1 cellular context compared by ENCODE assay signal in genomic region chr5:115599502-115599901, GRCh38.
A peak's percentile ranks its signal among the peaks of the same experiment; 100 is the strongest.
TF ChIP-seq lines count a peak whose summit lies in the region.

No MANE protein-coding gene starts in this region.

TF ChIP-seq in GM12878, 131 proteins besides CTCF, POLR2A, EP300 and RAD21:
- TF ChIP-seq KDM1A (IDR thresholded peaks at IDR 0.05; ENCODE audit: borderline replicate concordance): no peak
- TF ChIP-seq STAT1 (conservative IDR thresholded peaks at IDR 0.05): no peak
- TF ChIP-seq TCF3 (IDR thresholded peaks at IDR 0.05; ENCODE audit: borderline replicate concordance, insufficient read depth, low read depth, low read length): peak; percentile 61; the same call in 1 of the 2 replicates
- TF ChIP-seq NRF1 (conservative IDR thresholded peaks at IDR 0.05; ENCODE audit: low read depth, low read length): no peak
- TF ChIP-seq RCOR1 (conservative IDR thresholded peaks at IDR 0.05; ENCODE audit: low read depth, low read length): no peak
- TF ChIP-seq RBBP5 (conservative IDR thresholded peaks at IDR 0.05): no peak
- no peak for TF ChIP-seq BRCA1 (IDR thresholded peaks at IDR 0.05; ENCODE audit: low read depth, low read length)
- TF ChIP-seq ATF2 (IDR thresholded peaks at IDR 0.05; ENCODE audit: low read length): no peak
- TF ChIP-seq ZNF274 (IDR thresholded peaks at IDR 0.05; ENCODE audit: insufficient read depth, insufficient read length): no peak
- no peak for TF ChIP-seq YBX1 (IDR thresholded peaks at IDR 0.05)
- no peak for TF ChIP-seq CBX3 (IDR thresholded peaks at IDR 0.05; ENCODE audit: borderline replicate concordance, low read depth)
- 0 out of 2 replicates have a peak, but pooled peaks have one; percentile 35 for TF ChIP-seq HDGF (IDR thresholded peaks at IDR 0.05)
- TF ChIP-seq POLR2AphosphoS2 (IDR thresholded peaks at IDR 0.05; ENCODE audit: low read depth, low read length): no peak
- TF ChIP-seq EED (IDR thresholded peaks at IDR 0.05; ENCODE audit: low read depth): peak; percentile 28; the same call in 1 of the 2 replicates
- no peak for TF ChIP-seq E4F1 (IDR thresholded peaks at IDR 0.05; ENCODE audit: borderline replicate concordance, partially characterized antibody)
- no peak for TF ChIP-seq SIX5 (IDR thresholded peaks at IDR 0.05; ENCODE audit: low read depth, low read length, severe bottlenecking)
- no peak for TF ChIP-seq KAT2A (conservative IDR thresholded peaks at IDR 0.05; ENCODE audit: control insufficient read depth, low read depth, low read length)
- TF ChIP-seq IRF3 (IDR thresholded peaks at IDR 0.05): no peak
- no peak for TF ChIP-seq ESRRA (IDR thresholded peaks at IDR 0.05; ENCODE audit: low read length)
- no peak for TF ChIP-seq ZBTB40 (IDR thresholded peaks at IDR 0.05; ENCODE audit: borderline replicate concordance)
- no peak for TF ChIP-seq SMARCA5 (IDR thresholded peaks at IDR 0.05)
- 0 out of 2 replicates have a peak, but pooled peaks have one; percentile 31 for TF ChIP-seq MLLT1 (IDR thresholded peaks at IDR 0.05)
- no peak for TF ChIP-seq NFXL1 (IDR thresholded peaks at IDR 0.05; ENCODE audit: borderline replicate concordance)
- no peak for TF ChIP-seq JUNB (IDR thresholded peaks at IDR 0.05)
- TF ChIP-seq SIN3A (IDR thresholded peaks at IDR 0.05; ENCODE audit: low read depth, low read length): no peak
- TF ChIP-seq CEBPB (IDR thresholded peaks at IDR 0.05; ENCODE audit: borderline replicate concordance in 1 of 2, low read depth in 2 of 2, low read length in 2 of 2): no peak
- no peak for TF ChIP-seq EGR1 (IDR thresholded peaks at IDR 0.05; ENCODE audit: borderline replicate concordance in 1 of 2, low read depth in 2 of 2, low read length in 2 of 2)
- no peak for TF ChIP-seq MXI1 (IDR thresholded peaks at IDR 0.05; ENCODE audit: low read depth, low read length)
- no peak for TF ChIP-seq NR2C2 (IDR thresholded peaks at IDR 0.05; ENCODE audit: borderline replicate concordance, control insufficient read depth, insufficient read length, low read depth)
- 0 out of 2 replicates have a peak, but pooled peaks have one; percentile 16 for TF ChIP-seq NBN (IDR thresholded peaks at IDR 0.05)
- no peak for TF ChIP-seq NFYA (IDR thresholded peaks at IDR 0.05; ENCODE audit: borderline replicate concordance, low read depth, low read length)
- TF ChIP-seq MTA2 (IDR thresholded peaks at IDR 0.05; ENCODE audit: low read depth): no peak
- TF ChIP-seq ATF7 (IDR thresholded peaks at IDR 0.05; ENCODE audit: low read depth): no peak
- TF ChIP-seq BHLHE40 (IDR thresholded peaks at IDR 0.05; ENCODE audit: borderline replicate concordance in 1 of 2, low read depth in 2 of 2, low read length in 1 of 2): no peak
- peak; percentile 67; the same call in 1 of the 2 replicates for TF ChIP-seq TCF12 (IDR thresholded peaks at IDR 0.05; ENCODE audit: low read depth, low read length)
- 0 out of 2 replicates have a peak, but pooled peaks have one; percentile 23 for TF ChIP-seq CREM (IDR thresholded peaks at IDR 0.05; ENCODE audit: low read depth)
- 0 out of 2 replicates have a peak, but pooled peaks have one; percentile 37 for TF ChIP-seq ZNF384 (IDR thresholded peaks at IDR 0.05; ENCODE audit: borderline replicate concordance, low read depth, low read length)
- 0 out of 2 replicates have a peak, but pooled peaks have one; percentile 21 for TF ChIP-seq FOXM1 (IDR thresholded peaks at IDR 0.05; ENCODE audit: low read depth, low read length)
TF ChIP-seq in GM12878: peak in this region for 9.
